10 cellular contexts compared by ENCODE assay signal in genomic region chr15:73922186-73923151, GRCh38. TPM values are rescaled to one million over a fixed set of nuclear protein-coding genes. Genes with fewer than 3 reads are reported as not detected.
A peak's percentile ranks its signal among the peaks of the same experiment; 100 is the strongest.
DNase-seq lines count a peak whose midpoint lies in the region; ATAC-seq and TF ChIP-seq lines count a peak whose summit lies in the region.
"Had no signal": no experiment of that assay in that cellular context is flagged by ENCODE, and none has a peak within 500 bp of the region (broad histone marks: within the 10 kb centered on the region; RNA-seq: fewer than 3 reads in every experiment).

No MANE protein-coding gene starts in this region.

- TF ChIP-seq CTCF in esophagus squamous epithelium (IDR thresholded peaks at IDR 0.05) = no peak
- TF ChIP-seq CTCF in omental fat pad (IDR thresholded peaks at IDR 0.05) = no peak

- H3K27ac ChIP-seq in esophagus squamous epithelium = peak overlapping the region; percentile 20 to 90 (median 87)

- H3K27me3 ChIP-seq in esophagus squamous epithelium = peaks cover 0 to 9% (median 0%) of the 10 kb centered on the region in 4 donors
- H3K27me3 ChIP-seq: body of pancreas had no signal

- intact Hi-C loops in esophagus squamous epithelium (cut with DNase I) = no loop called here

- WGBS in esophagus squamous epithelium, 2 donors = 17 to 30% methylated on average over 1 to 10 of the region's 19 CpGs

- DNase-seq in ELR (ENCODE audit: low read depth) (peak; percentile 34), NCI-H345 (lab: John Stamatoyannopoulos, UW) (peak; percentile 64), esophagus squamous epithelium (lab: John Stamatoyannopoulos, UW) (no peak), omental fat pad (ENCODE audit: low spot score) (no peak), activated gamma-delta T cell (lab: John Stamatoyannopoulos, UW) (no peak), NCI-H1048 (lab: John Stamatoyannopoulos, UW) (no peak), COLO829 (ENCODE audit: low spot score) (no peak), NCI-H748 treated with DMSO at 0.1 percent for 48 hours (lab: John Stamatoyannopoulos, UW) (no peak)
- DNase-seq: stimulated activated CD4-positive, alpha-beta T cell treated with anti-CD3 and anti-CD28 coated beads, Interleukin-2, amount 100 ng/mL, for 48 hours had no signal

- no peaks in the 10 kb centered on the region for H3K9me3 ChIP-seq in esophagus squamous epithelium
- H3K9me3 ChIP-seq: body of pancreas had no signal

- peak; percentile 20 for ATAC-seq in omental fat pad (ENCODE audit: low FRiP score)
- ATAC-seq: body of pancreas had no signal

- no peak overlapping the region for H3K4me3 ChIP-seq in esophagus squamous epithelium
- H3K4me3 ChIP-seq: body of pancreas had no signal

- H3K36me3 ChIP-seq in esophagus squamous epithelium = no peaks in the 10 kb centered on the region

- no peak for TF ChIP-seq POLR2A in esophagus squamous epithelium (IDR thresholded peaks at IDR 0.05)

- H3K4me1 ChIP-seq in esophagus squamous epithelium = peaks cover 37 to 68% (median 48%) of the 10 kb centered on the region in 3 donors

RNA-seq across cellular contexts. Expression of gene LOXL1, which starts 3.8 kb away (rescaled TPM):
- total RNA-seq in esophagus squamous epithelium = 1 to 10 TPM; 4.3 to 7.7 (median 6.3) TPM
- 10 to 100 TPM in 1 of 4 donors, 1 to 10 TPM in 3; 6.2 to 12.9 (median 8.6) TPM for total RNA-seq in omental fat pad

RNA-seq across cellular contexts. Expression of gene TBC1D21, which starts 49.1 kb away (rescaled TPM):
- total RNA-seq in esophagus squamous epithelium = not detected
- total RNA-seq in omental fat pad = not detected
- total RNA-seq: body of pancreas had no signal

Comparison
In these comparisons a context has a peak if more than half of its experiments do, and no peak if none do; other contexts are left out.
1. DNase-seq: peak in ELR (single experiment) and NCI-H345 (single experiment); none in esophagus squamous epithelium (single experiment), omental fat pad (single experiment), activated gamma-delta T cell (single experiment), NCI-H1048 (single experiment), COLO829 (single experiment) and NCI-H748 treated with DMSO at 0.1 percent for 48 hours (single experiment).